In genomic region chrX:106139048-106139447, GRCh38 we compare ENCODE assay signal across 36 cellular contexts. TPM values are rescaled to one million over a fixed set of nuclear protein-coding genes. Genes with fewer than 3 reads are reported as not detected.
"Had no signal": no experiment of that assay in that cellular context is flagged by ENCODE, and none has a peak within 500 bp of the region (broad histone marks: within the 10 kb centered on the region; RNA-seq: fewer than 3 reads in every experiment).

No MANE protein-coding gene starts in this region.

- ATAC-seq: activated naive CD4-positive, alpha-beta T cell treated with anti-CD3 and anti-CD28 coated beads, Interleukin-2, amount 50 U/mL, for 72 hours; activated naive CD8-positive, alpha-beta T cell treated with anti-CD3 and anti-CD28 coated beads, Interleukin-2, amount 50 U/mL, for 24 hours; activated T-cell treated with anti-CD3 and anti-CD28 coated beads, Interleukin-2, amount 50 U/mL, for 4 hours; activated T-cell treated with anti-CD3 and anti-CD28 coated beads, Interleukin-2, amount 50 U/mL, for 72 hours; activated T-helper 17 cell treated with anti-CD3 and anti-CD28 coated beads, Interleukin-2, amount 50 U/mL, for 72 hours; body of pancreas had no signal

- DNase-seq: activated effector memory CD4-positive, alpha-beta T cell treated with anti-CD3 and anti-CD28 coated beads, Interleukin-2, amount 50 U/mL, for 16 hours; activated effector memory CD4-positive, alpha-beta T cell treated with Interleukin-2 at 50 U/mL for 16 hours; activated gamma-delta T cell; activated gamma-delta T cell treated with Interleukin-2 at 50 U/mL for 16 hours; activated naive CD4-positive, alpha-beta T cell; activated naive CD4-positive, alpha-beta T cell treated with anti-CD3 and anti-CD28 coated beads for 36 hours; activated naive CD4-positive, alpha-beta T cell treated with anti-CD3 and anti-CD28 coated beads, Interleukin-2, amount 10 ng/mL, durations not matched to agents 7 days and 5 days; activated naive CD4-positive, alpha-beta T cell treated with anti-CD3 and anti-CD28 coated beads, Interleukin-2, amount 50 U/mL, for 16 hours; activated naive CD4-positive, alpha-beta T cell treated with Interleukin-2 at 50 U/mL for 16 hours; activated naive CD8-positive, alpha-beta T cell treated with anti-CD3 and anti-CD28 coated beads for 36 hours; activated naive CD8-positive, alpha-beta T cell treated with anti-CD3 and anti-CD28 coated beads, Interleukin-2, amount 10 ng/mL, durations not matched to agents 7 days and 5 days; activated naive CD8-positive, alpha-beta T cell treated with anti-CD3 and anti-CD28 coated beads, Interleukin-2, amount 50 U/mL, for 24 hours; activated T-cell treated with anti-CD3 and anti-CD28 coated beads, Interleukin-2, amount 50 U/mL, for 1 hour; activated T-cell treated with anti-CD3 and anti-CD28 coated beads, Interleukin-2, amount 50 U/mL, for 24 hours; activated T-cell treated with anti-CD3 and anti-CD28 coated beads, Interleukin-2, amount 50 U/mL, for 4 hours; activated T-cell treated with anti-CD3 and anti-CD28 coated beads, Interleukin-2, amount 50 U/mL, for 48 hours; activated T-cell treated with anti-CD3 and anti-CD28 coated beads, Interleukin-2, amount 50 U/mL, for 72 hours; adrenal gland; amniotic stem cell; anterior cingulate cortex; body of pancreas; brain microvascular endothelial cell; caudate nucleus; central memory CD4-positive, alpha-beta T cell; cerebellar nuclear complex had no signal

- H3K27me3 ChIP-seq: ascending aorta, body of pancreas, brain microvascular endothelial cell, cardiac muscle cell had no signal

- H3K36me3 ChIP-seq: adrenal gland, ascending aorta, brain microvascular endothelial cell, breast epithelium, cardiac muscle cell had no signal

- H3K27ac Mint-ChIP-seq: activated naive CD4-positive, alpha-beta T cell treated with anti-CD3 and anti-CD28 coated beads for 36 hours; activated naive CD4-positive, alpha-beta T cell treated with anti-CD3 and anti-CD28 coated beads, Interleukin-2, amount 10 ng/mL, durations not matched to agents 7 days and 5 days; activated naive CD4-positive, alpha-beta T cell treated with anti-CD3 and anti-CD28 coated beads, Interleukin-2, amount 50 U/mL, for 24 hours; activated naive CD4-positive, alpha-beta T cell treated with anti-CD3 and anti-CD28 coated beads, Interleukin-2, amount 50 U/mL, for 72 hours; activated naive CD8-positive, alpha-beta T cell; activated naive CD8-positive, alpha-beta T cell treated with anti-CD3 and anti-CD28 coated beads for 36 hours; activated naive CD8-positive, alpha-beta T cell treated with anti-CD3 and anti-CD28 coated beads, Interleukin-2, amount 10 ng/mL, durations not matched to agents 7 days and 5 days; activated naive CD8-positive, alpha-beta T cell treated with anti-CD3 and anti-CD28 coated beads, Interleukin-2, amount 50 U/mL, for 24 hours; activated T-cell treated with anti-CD3 and anti-CD28 coated beads, Interleukin-2, amount 50 U/mL, for 24 hours; activated T-cell treated with anti-CD3 and anti-CD28 coated beads, Interleukin-2, amount 50 U/mL, for 72 hours; activated T-helper 1 cell treated with anti-CD3 and anti-CD28 coated beads, Interleukin-12 subunit alpha, Interleukin-12 subunit beta, Interleukin-2, Interleukin-4 antibody, amounts not matched to agents 30 ng/mL and 10 ng/mL and 1 ng/mL, durations not matched to agents 14 hours and 24 hours and 36 hours; activated T-helper 17 cell treated with anti-CD3 and anti-CD28 coated beads, Interleukin-2, amount 50 U/mL, for 72 hours; activated T-helper 2 cell treated with anti-CD3 and anti-CD28 coated beads, Interferon-gamma antibody, Interleukin-2, Interleukin-4, amounts not matched to agents 10 μg/mL and 5 μg/mL and 100 μg/mL, durations not matched to agents 14 hours and 24 hours and 36 hours; brain had no signal

- H3K4me3 ChIP-seq: adrenal gland, ascending aorta, body of pancreas, breast epithelium, cardiac muscle cell had no signal

- H3K9me3 ChIP-seq: adrenal gland, ascending aorta, body of pancreas had no signal

- H3K4me1 Mint-ChIP-seq: activated naive CD4-positive, alpha-beta T cell treated with anti-CD3 and anti-CD28 coated beads, Interleukin-2, amount 10 ng/mL, durations not matched to agents 7 days and 5 days; activated naive CD4-positive, alpha-beta T cell treated with anti-CD3 and anti-CD28 coated beads, Interleukin-2, amount 50 U/mL, for 24 hours; activated naive CD8-positive, alpha-beta T cell treated with anti-CD3 and anti-CD28 coated beads for 36 hours; activated naive CD8-positive, alpha-beta T cell treated with anti-CD3 and anti-CD28 coated beads, Interleukin-2, amount 10 ng/mL, durations not matched to agents 7 days and 5 days; activated naive CD8-positive, alpha-beta T cell treated with anti-CD3 and anti-CD28 coated beads, Interleukin-2, amount 50 U/mL, for 24 hours; activated T-helper 17 cell treated with anti-CD3 and anti-CD28 coated beads, Interleukin-2, amount 50 U/mL, for 72 hours; brain; central memory CD8-positive, alpha-beta T cell had no signal

- H3K4me1 ChIP-seq: adrenal gland, ascending aorta, breast epithelium had no signal

- H3K27ac ChIP-seq: adrenal gland, ascending aorta, body of pancreas, brain microvascular endothelial cell, breast epithelium, cardiac muscle cell had no signal

- H3K36me3 Mint-ChIP-seq: activated naive CD4-positive, alpha-beta T cell treated with anti-CD3 and anti-CD28 coated beads, Interleukin-2, amount 10 ng/mL, durations not matched to agents 7 days and 5 days; activated naive CD4-positive, alpha-beta T cell treated with anti-CD3 and anti-CD28 coated beads, Interleukin-2, amount 50 U/mL, for 24 hours; activated naive CD4-positive, alpha-beta T cell treated with anti-CD3 and anti-CD28 coated beads, Interleukin-2, amount 50 U/mL, for 72 hours; activated naive CD8-positive, alpha-beta T cell; activated naive CD8-positive, alpha-beta T cell treated with anti-CD3 and anti-CD28 coated beads for 36 hours; activated naive CD8-positive, alpha-beta T cell treated with anti-CD3 and anti-CD28 coated beads, Interleukin-2, amount 10 ng/mL, durations not matched to agents 7 days and 5 days; brain had no signal

- H3K4me3 Mint-ChIP-seq: activated naive CD4-positive, alpha-beta T cell treated with anti-CD3 and anti-CD28 coated beads for 36 hours; activated naive CD4-positive, alpha-beta T cell treated with anti-CD3 and anti-CD28 coated beads, Interleukin-2, amount 10 ng/mL, durations not matched to agents 7 days and 5 days; activated naive CD4-positive, alpha-beta T cell treated with anti-CD3 and anti-CD28 coated beads, Interleukin-2, amount 50 U/mL, for 24 hours; activated naive CD8-positive, alpha-beta T cell; activated naive CD8-positive, alpha-beta T cell treated with anti-CD3 and anti-CD28 coated beads for 36 hours; activated naive CD8-positive, alpha-beta T cell treated with anti-CD3 and anti-CD28 coated beads, Interleukin-2, amount 10 ng/mL, durations not matched to agents 7 days and 5 days; activated naive CD8-positive, alpha-beta T cell treated with anti-CD3 and anti-CD28 coated beads, Interleukin-2, amount 50 U/mL, for 24 hours; activated T-cell treated with anti-CD3 and anti-CD28 coated beads, Interleukin-2, amount 50 U/mL, for 24 hours; activated T-cell treated with anti-CD3 and anti-CD28 coated beads, Interleukin-2, amount 50 U/mL, for 4 hours; activated T-cell treated with anti-CD3 and anti-CD28 coated beads, Interleukin-2, amount 50 U/mL, for 72 hours; activated T-helper 1 cell treated with anti-CD3 and anti-CD28 coated beads, Interleukin-12 subunit alpha, Interleukin-12 subunit beta, Interleukin-2, Interleukin-4 antibody, amounts not matched to agents 30 ng/mL and 10 ng/mL and 1 ng/mL, durations not matched to agents 14 hours and 24 hours and 36 hours; activated T-helper 17 cell treated with anti-CD3 and anti-CD28 coated beads, Interleukin-2, amount 50 U/mL, for 72 hours; brain; central memory CD8-positive, alpha-beta T cell had no signal

- H3K9me3 Mint-ChIP-seq: activated naive CD4-positive, alpha-beta T cell treated with anti-CD3 and anti-CD28 coated beads, Interleukin-2, amount 10 ng/mL, durations not matched to agents 7 days and 5 days; activated naive CD4-positive, alpha-beta T cell treated with anti-CD3 and anti-CD28 coated beads, Interleukin-2, amount 50 U/mL, for 24 hours; activated naive CD8-positive, alpha-beta T cell treated with anti-CD3 and anti-CD28 coated beads, Interleukin-2, amount 10 ng/mL, durations not matched to agents 7 days and 5 days; activated naive CD8-positive, alpha-beta T cell treated with anti-CD3 and anti-CD28 coated beads, Interleukin-2, amount 50 U/mL, for 24 hours; activated T-helper 17 cell treated with anti-CD3 and anti-CD28 coated beads, Interleukin-2, amount 50 U/mL, for 72 hours; central memory CD8-positive, alpha-beta T cell had no signal

- H3K27me3 Mint-ChIP-seq: activated naive CD4-positive, alpha-beta T cell treated with anti-CD3 and anti-CD28 coated beads, Interleukin-2, amount 10 ng/mL, durations not matched to agents 7 days and 5 days; activated naive CD4-positive, alpha-beta T cell treated with anti-CD3 and anti-CD28 coated beads, Interleukin-2, amount 50 U/mL, for 24 hours; activated naive CD8-positive, alpha-beta T cell; activated naive CD8-positive, alpha-beta T cell treated with anti-CD3 and anti-CD28 coated beads for 36 hours; activated naive CD8-positive, alpha-beta T cell treated with anti-CD3 and anti-CD28 coated beads, Interleukin-2, amount 10 ng/mL, durations not matched to agents 7 days and 5 days; activated naive CD8-positive, alpha-beta T cell treated with anti-CD3 and anti-CD28 coated beads, Interleukin-2, amount 50 U/mL, for 24 hours; activated T-helper 17 cell treated with anti-CD3 and anti-CD28 coated beads, Interleukin-2, amount 50 U/mL, for 72 hours; central memory CD8-positive, alpha-beta T cell had no signal

RNA-seq across cellular contexts. Expression of gene PWWP3B, which starts 29.1 kb away (rescaled TPM):
- total RNA-seq: activated naive CD4-positive, alpha-beta T cell treated with anti-CD3 and anti-CD28 coated beads for 36 hours; activated naive CD4-positive, alpha-beta T cell treated with anti-CD3 and anti-CD28 coated beads, Interleukin-2, amount 50 U/mL, for 72 hours; activated naive CD8-positive, alpha-beta T cell treated with anti-CD3 and anti-CD28 coated beads for 36 hours; activated naive CD8-positive, alpha-beta T cell treated with anti-CD3 and anti-CD28 coated beads, Interleukin-2, amount 10 ng/mL, durations not matched to agents 7 days and 5 days; activated T-cell treated with anti-CD3 and anti-CD28 coated beads, Interleukin-2, amount 50 U/mL, for 72 hours; activated T-helper 1 cell treated with anti-CD3 and anti-CD28 coated beads, Interleukin-12 subunit alpha, Interleukin-12 subunit beta, Interleukin-2, Interleukin-4 antibody, amounts not matched to agents 30 ng/mL and 10 ng/mL and 1 ng/mL, durations not matched to agents 14 hours and 24 hours and 36 hours; activated T-helper 17 cell treated with anti-CD3 and anti-CD28 coated beads, Interleukin-2, amount 50 U/mL, for 72 hours; activated T-helper 2 cell treated with anti-CD3 and anti-CD28 coated beads, Interferon-gamma antibody, Interleukin-2, Interleukin-4, amounts not matched to agents 10 μg/mL and 5 μg/mL and 100 μg/mL, durations not matched to agents 14 hours and 24 hours and 36 hours; ascending aorta had no signal
